28 cellular contexts compared by ENCODE assay signal in genomic region chr14:91520138-91520537, GRCh38. TPM values are rescaled to one million over a fixed set of nuclear protein-coding genes. Genes with fewer than 3 reads are reported as not detected.
DNase-seq lines count a peak whose midpoint lies in the region; ATAC-seq, FAIRE-seq and TF ChIP-seq lines count a peak whose summit lies in the region.
"Had no signal": no experiment of that assay in that cellular context is flagged by ENCODE, and none has a peak within 500 bp of the region (broad histone marks: within the 10 kb centered on the region; RNA-seq: fewer than 3 reads in every experiment).

No MANE protein-coding gene starts in this region.

- WGBS in hepatocyte (ENCODE audit: low lambda C conversion rate, missing lambda C conversion rate) = 96% methylated on average over 2 of the region's 2 CpGs
- 64% methylated on average over 2 of the region's 2 CpGs for WGBS in HepG2 (ENCODE audit: low lambda C conversion rate)

- H3K4me1 Mint-ChIP-seq in CD14-positive monocyte = peaks cover 24% of the 10 kb centered on the region
- H3K4me1 Mint-ChIP-seq: B cell; CD4-positive, alpha-beta memory T cell; CD4-positive, CD25-positive, alpha-beta regulatory T cell had no signal

- TF ChIP-seq POLR2A in HepG2 (IDR thresholded peaks at IDR 0.05; ENCODE audit: insufficient read depth in 1 of 2, low read depth in 2 of 2, low read length in 2 of 2) = no peak

- TF ChIP-seq EP300 in HepG2 (IDR thresholded peaks at IDR 0.05; ENCODE audit: low read depth in 2 of 2, low read length in 2 of 2) = no peak
- TF ChIP-seq EP300 in HepG2 (CRISPR knock-in tag; IDR thresholded peaks at IDR 0.05; ENCODE audit: borderline replicate concordance) = no peak

- POLR2A ChIA-PET in HepG2 (lab: Yijun Ruan, JAX) = interaction anchor here (1.4 to 2.4 kb wide), 2 partner anchors 11 to 16 kb away, joined by 3 to 12 read pairs; partner anchors contain the start of gene PPP4R3A

- H2AFZ ChIP-seq in hepatocyte = no peak overlapping the region
- no peak overlapping the region for H2AFZ ChIP-seq in HepG2 (ENCODE audit: low read length)

- no peak overlapping the region for H3K4me2 ChIP-seq in hepatocyte
- H3K4me2 ChIP-seq in HepG2 (ENCODE audit: low read depth, low read length) = no peak overlapping the region
- H3K4me2 ChIP-seq: A549 had no signal

- H3K4me3 ChIP-seq in hepatocyte (no peak overlapping the region), HepG2 (replicated peaks in 1 of 3; ENCODE audit: insufficient read depth in 1 of 3, low read depth in 2 of 3, low read length in 3 of 3) (no peak overlapping the region), neutrophil (ENCODE audit: low read depth in 1 of 2, low read length in 1 of 2) (no peak overlapping the region), left ventricle myocardium inferior (no peak overlapping the region)
- H3K4me3 ChIP-seq: A549; BLaER1 treated with 17β-estradiol and CSF1 and Interleukin-3, amounts not matched to agents 10 nM and 100 nM; GM12878 had no signal

- no peaks in the 10 kb centered on the region for H3K79me2 ChIP-seq in hepatocyte
- no peaks in the 10 kb centered on the region for H3K79me2 ChIP-seq in HepG2 (ENCODE audit: insufficient read depth, low read length)

- no peaks in the 10 kb centered on the region for H3K36me3 ChIP-seq in hepatocyte (replicated peaks; ENCODE audit: insufficient read depth, low read depth)
- H3K36me3 ChIP-seq in HepG2 (replicated peaks in 1 of 2; ENCODE audit: control insufficient read depth in 1 of 2, insufficient read depth in 2 of 2, low read length in 2 of 2) = no peaks in the 10 kb centered on the region
- no peaks in the 10 kb centered on the region for H3K36me3 ChIP-seq in neutrophil
- H3K36me3 ChIP-seq in left ventricle myocardium inferior = no peaks in the 10 kb centered on the region
- H3K36me3 ChIP-seq: BLaER1 treated with 17β-estradiol and CSF1 and Interleukin-3, amounts not matched to agents 10 nM and 100 nM had no signal

- no TSS peak for BruUV-seq in HepG2 (replicated peaks; lab: Mats Ljungman, UMichigan)

- H3K4me3 Mint-ChIP-seq in CD14-positive monocyte = no peak overlapping the region
- H3K4me3 Mint-ChIP-seq: B cell; CD4-positive, alpha-beta memory T cell had no signal

- no peaks in the 10 kb centered on the region for H3K9me2 ChIP-seq in hepatocyte (replicated peaks; ENCODE audit: insufficient read depth)

- H3K27me3 ChIP-seq in hepatocyte (no peaks in the 10 kb centered on the region), HepG2 (ENCODE audit: control insufficient read depth in 1 of 2, insufficient read depth in 2 of 2, low read length in 2 of 2) (no peaks in the 10 kb centered on the region), neutrophil (peaks cover 13% of the 10 kb centered on the region), left ventricle myocardium inferior (ENCODE audit: low read depth) (peaks cover 24% of the 10 kb centered on the region)
- H3K27me3 ChIP-seq: BLaER1 treated with 17β-estradiol and CSF1 and Interleukin-3, amounts not matched to agents 10 nM and 100 nM had no signal

- TF ChIP-seq RAD21 in HepG2 (CRISPR knock-in tag; IDR thresholded peaks at IDR 0.05) = no peak

- H3K27ac ChIP-seq in hepatocyte = peak overlapping the region; percentile 14
- H3K27ac ChIP-seq in HepG2 (ENCODE audit: extremely low read length, insufficient read depth, low read length) = peak overlapping the region; percentile 47
- peak overlapping the region; percentile 91 for H3K27ac ChIP-seq in neutrophil
- no peak overlapping the region for H3K27ac ChIP-seq in left ventricle myocardium inferior (replicated peaks)
- H3K27ac ChIP-seq: 22Rv1, A549, C4-2B had no signal

- no peak for ATAC-seq in HepG2
- ATAC-seq: A549, GM12878 had no signal

- CTCF ChIA-PET in HepG2 (lab: Yijun Ruan, JAX; ENCODE audit: low intra/inter-chr PET ratio, low total read pairs) = no interaction called here

- intact Hi-C loops in CD14-positive monocyte (cut with micrococcal nuclease) (no loop called here), HepG2 (cut with micrococcal nuclease; ENCODE audit: unreplicated experiment) (no loop called here), left ventricle myocardium inferior (cut with micrococcal nuclease) (no loop called here)

- TF ChIP-seq CTCF in CD14-positive monocyte (IDR thresholded peaks at IDR 0.05) (no peak), hepatocyte (IDR thresholded peaks at IDR 0.05; ENCODE audit: poor library complexity) (no peak), HepG2 (CRISPR knock-in tag; IDR thresholded peaks at IDR 0.05) (no peak), neutrophil (IDR thresholded peaks at IDR 0.05) (no peak), left ventricle myocardium inferior (IDR thresholded peaks at IDR 0.05; ENCODE audit: borderline replicate concordance) (no peak)

- peaks cover 0 to 4% (median 1%) of the 10 kb centered on the region in 3 donors for H3K27me3 Mint-ChIP-seq in CD14-positive monocyte (ENCODE audit: low read depth in 3 of 3)

- no peak for FAIRE-seq in HepG2 (lab: Jason Lieb, UNC)
- FAIRE-seq: A549, GM12878, GM12892, GM18507 had no signal

- H4K20me1 ChIP-seq in hepatocyte (ENCODE audit: insufficient read depth, poor library complexity, severe bottlenecking) = no peaks in the 10 kb centered on the region
- no peaks in the 10 kb centered on the region for H4K20me1 ChIP-seq in HepG2 (ENCODE audit: insufficient read depth, low read length)
- H4K20me1 ChIP-seq: BLaER1 treated with 17β-estradiol and CSF1 and Interleukin-3, amounts not matched to agents 10 nM and 100 nM had no signal

- in situ Hi-C loops in HepG2 (cut with HindIII; ENCODE audit: extremely low pct_ligation_motif_present, low pct_unique_long_range_greater_than_20kb) = no loop called here

- H3K36me3 Mint-ChIP-seq in CD14-positive monocyte = no peaks in the 10 kb centered on the region
- H3K36me3 Mint-ChIP-seq: CD8-positive, alpha-beta memory T cell had no signal

- H3K4me1 ChIP-seq in hepatocyte (ENCODE audit: insufficient read depth) = no peaks in the 10 kb centered on the region
- peaks cover 36% of the 10 kb centered on the region for H3K4me1 ChIP-seq in HepG2 (ENCODE audit: insufficient read depth, low read length)
- H3K4me1 ChIP-seq in neutrophil (ENCODE audit: control insufficient read depth in 1 of 2, insufficient read depth in 1 of 2, low read depth in 1 of 2, low read length in 1 of 2) = peaks cover 10 to 14% of the 10 kb centered on the region in 2 experiments
- no peaks in the 10 kb centered on the region for H3K4me1 ChIP-seq in left ventricle myocardium inferior
- H3K4me1 ChIP-seq: A549 had no signal

- H3K27ac Mint-ChIP-seq in CD14-positive monocyte = peak overlapping the region in 4 of 7 donors; percentile 82 to 91 (median 88)
- H3K27ac Mint-ChIP-seq: B cell; CD4-positive, alpha-beta memory T cell; CD4-positive, CD25-positive, alpha-beta regulatory T cell; CD8-positive, alpha-beta memory T cell had no signal

- DNase-seq in CD14-positive monocyte (ENCODE audit: low spot score) (no peak), hepatocyte (ENCODE audit: low spot score) (no peak), HepG2 (ENCODE audit: low spot score) (no peak), left ventricle myocardium inferior (no peak), NCI-H748 treated with DMSO at 0.1 percent for 48 hours (lab: John Stamatoyannopoulos, UW) (no peak), NCI-H510A treated with DMSO at 0.1 percent for 48 hours (lab: John Stamatoyannopoulos, UW) (no peak), SKM-1 (lab: John Stamatoyannopoulos, UW; ENCODE audit: unreplicated experiment) (no peak)
- DNase-seq: AML-193; CD4-positive, alpha-beta memory T cell; CD4-positive, CD25-positive, alpha-beta regulatory T cell; CD8-positive, alpha-beta memory T cell; COR-L47; DMS 273 treated with DMSO at 0.1 percent for 48 hours; DMS153; DMS53; DMS79; DND-41; EL; GDM1 had no signal

- H3K9ac ChIP-seq in HepG2 (ENCODE audit: insufficient read depth, low read depth, low read length) = no peak overlapping the region
- H3K9ac ChIP-seq: BLaER1 treated with 17β-estradiol and CSF1 and Interleukin-3, amounts not matched to agents 10 nM and 100 nM had no signal

- peaks cover 0 to 6% (median 4%) of the 10 kb centered on the region in 7 donors for H3K9me3 Mint-ChIP-seq in CD14-positive monocyte

- H3K9me3 ChIP-seq in hepatocyte (ENCODE audit: low read depth) = no peaks in the 10 kb centered on the region
- H3K9me3 ChIP-seq in HepG2 (ENCODE audit: low read length) = peaks cover 7% of the 10 kb centered on the region; the same call in 1 of the 2 replicates
- no peaks in the 10 kb centered on the region for H3K9me3 ChIP-seq in neutrophil
- peaks cover 4% of the 10 kb centered on the region for H3K9me3 ChIP-seq in left ventricle myocardium inferior (replicated peaks)
- H3K9me3 ChIP-seq: A549 had no signal

TF ChIP-seq in HepG2, 621 proteins besides CTCF, POLR2A, EP300 and RAD21:
- TF ChIP-seq HDAC1 (CRISPR knock-in tag; IDR thresholded peaks at IDR 0.05) = 0 out of 2 replicates have a peak, but pooled peaks have one; percentile 0
- TF ChIP-seq FOXK2 (IDR thresholded peaks at IDR 0.05) = no peak
TF ChIP-seq in HepG2: peak in this region for 1.

RNA-seq across cellular contexts. Expression of gene PPP4R3A, which starts 10.0 kb away (rescaled TPM):
- polyA plus RNA-seq in CD14-positive monocyte (10 to 100 TPM; 31.4 to 41.2 TPM), hepatocyte (47.6 and 55.7 TPM in 2 replicates), HepG2 (2011; rRNA removed) (22.3 and 22.5 TPM in 2 replicates)
- total RNA-seq in hepatocyte (76.5 and 85.7 TPM in 2 replicates), HepG2 (2016; rRNA removed; fragmentation: Illumina TruSeq; extraction: Trizol) (57.4 and 89.0 TPM in 2 replicates), left ventricle myocardium inferior (38.3 TPM)
- total RNA-seq in HepG2 (2016; cell fraction: cytosol; rRNA removed; fragmentation: Illumina TruSeq; extraction: Trizol; ENCODE audit: low read depth) = 19.7 and 21.2 TPM in 2 replicates
- total RNA-seq in HepG2 (2016; cell fraction: insoluble cytoplasmic fraction; rRNA removed; fragmentation: Illumina TruSeq; extraction: Trizol) = 60.8 and 82.7 TPM in 2 replicates
- total RNA-seq in HepG2 (2016; cell fraction: membrane; rRNA removed; fragmentation: Illumina TruSeq; extraction: Trizol) = 40.5 and 42.1 TPM in 2 replicates
- total RNA-seq in HepG2 (2016; cell fraction: nucleus; rRNA removed; fragmentation: Illumina TruSeq; extraction: Trizol) = 63.0 and 72.1 TPM in 2 replicates
- polyA plus RNA-seq in HepG2 (2011; cell fraction: cytosol; rRNA removed) = 11.4 and 17.4 TPM in 2 replicates
- 26.8 and 27.5 TPM in 2 replicates for polyA plus RNA-seq in HepG2 (2011; cell fraction: nucleus; rRNA removed)
- polyA plus RNA-seq in HepG2 (2012) = 39.0 and 43.9 TPM in 2 replicates
- polyA plus RNA-seq in HepG2 (2016; cell fraction: cytosol; fragmentation: Illumina TruSeq; extraction: Trizol; ENCODE audit: low read depth) = 4.7 and 5.3 TPM in 2 replicates
- polyA plus RNA-seq in HepG2 (2016; cell fraction: insoluble cytoplasmic fraction; fragmentation: Illumina TruSeq; extraction: Trizol; ENCODE audit: low read depth) = 74.1 and 82.9 TPM in 2 replicates
- polyA plus RNA-seq in HepG2 (2016; cell fraction: membrane; fragmentation: Illumina TruSeq; extraction: Trizol; ENCODE audit: low read depth) = 18.0 and 19.0 TPM in 2 replicates
- 99.9 and 101 TPM in 2 replicates for polyA plus RNA-seq in HepG2 (2016; cell fraction: nucleus; fragmentation: Illumina TruSeq; extraction: Trizol; ENCODE audit: insufficient read depth, low read depth)
- polyA minus RNA-seq in HepG2 (2011; rRNA and poly(A)+ RNA removed; ENCODE audit: low replicate concordance) = 16.2 and 31.7 TPM in 2 replicates
- polyA minus RNA-seq in HepG2 (2011; cell fraction: cytosol; rRNA and poly(A)+ RNA removed) = 26.6 and 29.5 TPM in 2 replicates
- polyA minus RNA-seq in HepG2 (2011; cell fraction: nucleus; rRNA and poly(A)+ RNA removed) = 68.9 and 69.3 TPM in 2 replicates
